ENCODE assay signal across 8 cellular contexts in genomic region chr13:24683833-24684599, GRCh38.
DNase-seq lines count a peak whose midpoint lies in the region; ATAC-seq and TF ChIP-seq lines count a peak whose summit lies in the region.

No MANE protein-coding gene starts in this region.

- H3K27me3 Mint-ChIP-seq in T-helper 2 cell treated with Interferon-gamma antibody and Interleukin-4, amounts not matched to agents 5 μg/mL and 100 μg/mL, for 36 hours (ENCODE audit: low read depth) = peaks cover 39% of the 10 kb centered on the region

- in situ Hi-C loops in astrocyte of the cerebellum (cut with HindIII; ENCODE audit: low sequenced_read_pairs) = no loop called here

- no peaks in the 10 kb centered on the region for H3K9me3 ChIP-seq in BLaER1
- no peaks in the 10 kb centered on the region for H3K9me3 ChIP-seq in iPS-20b (ENCODE audit: insufficient read depth, low read depth, low read length)

- H3K9ac ChIP-seq in BLaER1 = no peak overlapping the region
- peak overlapping the region; percentile 55; the same call in 1 of the 2 replicates for H3K9ac ChIP-seq in iPS-20b (ENCODE audit: low read depth, low read length)

- H3K4me3 Mint-ChIP-seq in T-helper 2 cell treated with Interferon-gamma antibody and Interleukin-4, amounts not matched to agents 5 μg/mL and 100 μg/mL, for 36 hours = peak overlapping the region; percentile 22

- no peaks in the 10 kb centered on the region for H3K36me3 Mint-ChIP-seq in T-helper 2 cell treated with Interferon-gamma antibody and Interleukin-4, amounts not matched to agents 5 μg/mL and 100 μg/mL, for 36 hours (ENCODE audit: low read depth)

- H3K36me3 ChIP-seq in BLaER1 (no peaks in the 10 kb centered on the region), iPS-20b (ENCODE audit: insufficient read depth, low read depth, low read length) (no peaks in the 10 kb centered on the region)

- H3K27me3 ChIP-seq in BLaER1 (peaks cover 86% of the 10 kb centered on the region), iPS-20b (ENCODE audit: insufficient read depth, low read length) (peaks cover 33% of the 10 kb centered on the region)

- H3K4me3 ChIP-seq in BLaER1 = no peak overlapping the region
- no peak overlapping the region for H3K4me3 ChIP-seq in astrocyte of the cerebellum (ENCODE audit: low read depth, low read length)
- H3K4me3 ChIP-seq in iPS-20b (ENCODE audit: low read length) = peak overlapping the region; percentile 27; the same call in 1 of the 2 replicates

- peak; percentile 68 for TF ChIP-seq CTCF in astrocyte of the cerebellum (IDR thresholded peaks at IDR 0.05; ENCODE audit: low read depth, low read length, missing control alignments)

- no peaks in the 10 kb centered on the region for H3K9me3 Mint-ChIP-seq in T-helper 2 cell treated with Interferon-gamma antibody and Interleukin-4, amounts not matched to agents 5 μg/mL and 100 μg/mL, for 36 hours

- H3K4me1 Mint-ChIP-seq in T-helper 2 cell treated with Interferon-gamma antibody and Interleukin-4, amounts not matched to agents 5 μg/mL and 100 μg/mL, for 36 hours (ENCODE audit: low read depth) = peaks cover 30% of the 10 kb centered on the region

- DNase-seq in KG1 (lab: John Stamatoyannopoulos, UW) (peak; percentile 14), astrocyte of the cerebellum (ENCODE audit: low read depth) (no peak)
- DNase-seq in T-helper 2 cell treated with Interferon-gamma antibody and Interleukin-4, amounts not matched to agents 5 μg/mL and 100 μg/mL, for 36 hours (ENCODE audit: low spot score) = peak; percentile 48
- peak; percentile 30 to 51 (median 33) for DNase-seq in stimulated activated CD4-positive, alpha-beta T cell treated with anti-CD3 and anti-CD28 coated beads, Interleukin-1b, Interleukin-23, amount 100 ng/mL, for 24 hours (ENCODE audit: low read depth in 4 of 4, low spot score in 1 of 4)

- H3K4me1 ChIP-seq in BLaER1 (peaks cover 46% of the 10 kb centered on the region), iPS-20b (ENCODE audit: insufficient read depth, low read length) (peaks cover 12% of the 10 kb centered on the region)

- ATAC-seq in GM19043 (IDR thresholded peaks at IDR 0.05; ENCODE audit: low read depth, unreplicated experiment) (peak; percentile 64), GM18870 (IDR thresholded peaks at IDR 0.05; ENCODE audit: unreplicated experiment) (no peak)

- H4K20me1 ChIP-seq in BLaER1 = peaks cover 75% of the 10 kb centered on the region

- H3K27ac Mint-ChIP-seq in T-helper 2 cell treated with Interferon-gamma antibody and Interleukin-4, amounts not matched to agents 5 μg/mL and 100 μg/mL, for 36 hours = peak overlapping the region; percentile 17

- peak overlapping the region; percentile 95 for H3K4me2 ChIP-seq in BLaER1

- no peak overlapping the region for H3K27ac ChIP-seq in BLaER1
- H3K27ac ChIP-seq in iPS-20b (ENCODE audit: low read length) = peak overlapping the region; percentile 64
